ENCODE assay signal across 14 cellular contexts in genomic region chr2:233674995-233675394, GRCh38. TPM values are rescaled to one million over a fixed set of nuclear protein-coding genes. Genes with fewer than 3 reads are reported as not detected.
DNase-seq lines count a peak whose midpoint lies in the region; TF ChIP-seq lines count a peak whose summit lies in the region.
"Had no signal": no experiment of that assay in that cellular context is flagged by ENCODE, and none has a peak within 500 bp of the region (broad histone marks: within the 10 kb centered on the region; RNA-seq: fewer than 3 reads in every experiment).

No MANE protein-coding gene starts in this region.

- peaks cover 4% of the 10 kb centered on the region; the same call in 1 of the 2 replicates for H3K4me1 ChIP-seq in HEK293 (ENCODE audit: control insufficient read depth, insufficient read depth, low read length)
- no peaks in the 10 kb centered on the region for H3K4me1 ChIP-seq in mesendoderm (ENCODE audit: control insufficient read depth, low read depth, low read length)
- H3K4me1 ChIP-seq: lower lobe of right lung, thyroid gland had no signal

- H2AK5ac ChIP-seq in mesendoderm (ENCODE audit: low read length): no peak overlapping the region

- CTCF ChIA-PET in HEK293 (lab: Yijun Ruan, JAX): no interaction called here

- WGBS in mesendoderm (ENCODE audit: extremely low coverage, insufficient coverage, low lambda C conversion rate): no CpG with 5 or more reads among the region's 4 CpGs

- no peak overlapping the region for H2BK120ac ChIP-seq in mesendoderm (ENCODE audit: low read depth, low read length)

- TF ChIP-seq CTCF in HEK293 (tag by site-specific recombination; IDR thresholded peaks at IDR 0.05) (no peak), coronary artery (IDR thresholded peaks at IDR 0.05) (no peak)

- no peak overlapping the region for H3K23ac ChIP-seq in mesendoderm (ENCODE audit: low read length)

- H2BK15ac ChIP-seq in mesendoderm (replicated peaks; ENCODE audit: low read depth): no peak overlapping the region

- H3K4me2 ChIP-seq in mesendoderm (ENCODE audit: low read length): no peak overlapping the region

- H2BK5ac ChIP-seq in mesendoderm (ENCODE audit: low read length): no peak overlapping the region

- no peaks in the 10 kb centered on the region for H3K79me1 ChIP-seq in mesendoderm (ENCODE audit: low read length)

- H4K5ac ChIP-seq in mesendoderm (ENCODE audit: low read length): no peak overlapping the region

- no peak overlapping the region for H3K4ac ChIP-seq in mesendoderm (ENCODE audit: low read depth, low read length)

- H3K27ac ChIP-seq in HEK293 (ENCODE audit: extremely low read depth, low read depth, low read length): no peak overlapping the region
- H3K27ac ChIP-seq in mesendoderm (ENCODE audit: low read depth, low read length): no peak overlapping the region
- no peak overlapping the region for H3K27ac ChIP-seq in coronary artery
- H3K27ac ChIP-seq: lower lobe of right lung, thyroid gland had no signal

- H3K36me3 ChIP-seq in HEK293 (ENCODE audit: control insufficient read depth in 2 of 2, insufficient read depth in 1 of 2, low read length in 2 of 2) (no peaks in the 10 kb centered on the region), mesendoderm (ENCODE audit: control insufficient read depth, insufficient read depth, low read length) (no peaks in the 10 kb centered on the region)
- H3K36me3 ChIP-seq: lower lobe of right lung, thyroid gland had no signal

- no peak overlapping the region for H3K56ac ChIP-seq in mesendoderm (ENCODE audit: low read length)

- no peak overlapping the region for H3K18ac ChIP-seq in mesendoderm (ENCODE audit: low read length)

- no peak overlapping the region for H4K8ac ChIP-seq in mesendoderm (ENCODE audit: low read depth, low read length)

- POLR2A ChIA-PET in HEK293 (lab: Yijun Ruan, JAX): no interaction called here

- no peaks in the 10 kb centered on the region for H3K79me2 ChIP-seq in mesendoderm (ENCODE audit: control insufficient read depth, insufficient read depth, low read length)

- H3K9me3 ChIP-seq in HEK293 (ENCODE audit: control insufficient read depth, insufficient read depth, low read depth, low read length): no peaks in the 10 kb centered on the region
- H3K9me3 ChIP-seq: lower lobe of right lung, thyroid gland had no signal

- no peaks in the 10 kb centered on the region for H3K27me3 ChIP-seq in mesendoderm (ENCODE audit: insufficient read depth, low read length, poor library complexity)
- H3K27me3 ChIP-seq: thyroid gland had no signal

- peak; percentile 36 for DNase-seq in SK-N-DZ (ENCODE audit: low spot score)
- DNase-seq in mesendoderm: peak; percentile 8
- DNase-seq in coronary artery (ENCODE audit: low spot score): no peak
- no peak for DNase-seq in NCI-H187 treated with DMSO at 0.1 percent for 48 hours (lab: John Stamatoyannopoulos, UW)
- DNase-seq: lower lobe of right lung, naive B cell, NCI-H1694 treated with DMSO at 0.1 percent for 48 hours, posterior cingulate gyrus, RPMI8226, T-helper 1 cell, thyroid gland had no signal

- no peak overlapping the region for H3K9ac ChIP-seq in mesendoderm (ENCODE audit: low read length)

- H3K4me3 ChIP-seq in HEK293 (ENCODE audit: low read depth, low read length) (no peak overlapping the region), mesendoderm (ENCODE audit: low read length) (no peak overlapping the region), coronary artery (no peak overlapping the region)
- H3K4me3 ChIP-seq: lower lobe of right lung, thyroid gland had no signal

TF ChIP-seq in HEK293, 187 proteins besides CTCF, POLR2A, EP300 and RAD21:
- TF ChIP-seq PRDM10 (tag by site-specific recombination; IDR thresholded peaks at IDR 0.05) (peak; percentile 43), GLIS1 (tag by site-specific recombination; IDR thresholded peaks at IDR 0.05) (peak; percentile 65), MZF1 (tag by site-specific recombination; IDR thresholded peaks at IDR 0.05; ENCODE audit: borderline replicate concordance) (peak; percentile 60; the same call in 1 of the 2 replicates), SP7 (tag by site-specific recombination; IDR thresholded peaks at IDR 0.05) (peak; percentile 80), OSR2 (tag by site-specific recombination; IDR thresholded peaks at IDR 0.05) (no peak), HOXD13 (CRISPR knock-in tag; IDR thresholded peaks at IDR 0.05; ENCODE audit: borderline replicate concordance) (no peak)

RNA-seq across cellular contexts. Expression of gene UGT1A9, which starts 3.3 kb away (rescaled TPM):
- not detected in 2 replicates for polyA plus RNA-seq in SK-N-DZ (2014; cell fraction: cytosol; rRNA removed)
- not detected in 2 replicates for polyA plus RNA-seq in SK-N-DZ (2014; cell fraction: nucleus; rRNA removed)
- not detected for polyA plus RNA-seq in mesendoderm (2013, experiment 1 of 2)
- not detected for polyA plus RNA-seq in mesendoderm (2013, experiment 2 of 2)
- polyA plus RNA-seq: adipose tissue, CD14-positive monocyte had no signal

RNA-seq across cellular contexts. Expression of gene UGT1A7, which starts 6.7 kb away (rescaled TPM):
- not detected in 2 replicates for polyA plus RNA-seq in SK-N-DZ (2014; cell fraction: cytosol; rRNA removed)
- polyA plus RNA-seq in SK-N-DZ (2014; cell fraction: nucleus; rRNA removed): not detected in 2 replicates
- polyA plus RNA-seq in mesendoderm (2013, experiment 1 of 2): 0.01 TPM
- not detected for polyA plus RNA-seq in mesendoderm (2013, experiment 2 of 2)
- polyA plus RNA-seq: adipose tissue, CD14-positive monocyte had no signal

RNA-seq across cellular contexts. Expression of gene UGT1A6, which starts 17.7 kb away (rescaled TPM):
- not detected in 2 replicates for polyA plus RNA-seq in SK-N-DZ (2014; cell fraction: cytosol; rRNA removed)
- not detected in 2 replicates for polyA plus RNA-seq in SK-N-DZ (2014; cell fraction: nucleus; rRNA removed)
- polyA plus RNA-seq in mesendoderm (2013, experiment 1 of 2): not detected
- not detected for polyA plus RNA-seq in mesendoderm (2013, experiment 2 of 2)
- polyA plus RNA-seq: CD14-positive monocyte had no signal

RNA-seq across cellular contexts. Expression of gene UGT1A5, which starts 37.7 kb away (rescaled TPM):
- not detected in 2 replicates for polyA plus RNA-seq in SK-N-DZ (2014; cell fraction: cytosol; rRNA removed)
- polyA plus RNA-seq in SK-N-DZ (2014; cell fraction: nucleus; rRNA removed): not detected in 2 replicates
- polyA plus RNA-seq in mesendoderm (2013, experiment 1 of 2): not detected
- not detected for polyA plus RNA-seq in mesendoderm (2013, experiment 2 of 2)
- polyA plus RNA-seq: CD14-positive monocyte had no signal

RNA-seq across cellular contexts. Expression of gene UGT1A10, which starts 38.7 kb away (rescaled TPM):
- polyA plus RNA-seq in SK-N-DZ (2014; cell fraction: cytosol; rRNA removed): not detected in 2 replicates
- not detected in 2 replicates for polyA plus RNA-seq in SK-N-DZ (2014; cell fraction: nucleus; rRNA removed)
- not detected for polyA plus RNA-seq in mesendoderm (2013, experiment 1 of 2)
- 0.03 TPM for polyA plus RNA-seq in mesendoderm (2013, experiment 2 of 2)
- polyA plus RNA-seq: CD14-positive monocyte had no signal

Comparison
In these comparisons a context has a peak if more than half of its experiments do, and no peak if none do; other contexts are left out.
1. DNase-seq: peak in SK-N-DZ (single experiment) and mesendoderm (single experiment); none in coronary artery (single experiment) and NCI-H187 treated with DMSO at 0.1 percent for 48 hours (single experiment).